Comparison of ENCODE assay signal across 9 cellular contexts in the genomic region with DNA sequence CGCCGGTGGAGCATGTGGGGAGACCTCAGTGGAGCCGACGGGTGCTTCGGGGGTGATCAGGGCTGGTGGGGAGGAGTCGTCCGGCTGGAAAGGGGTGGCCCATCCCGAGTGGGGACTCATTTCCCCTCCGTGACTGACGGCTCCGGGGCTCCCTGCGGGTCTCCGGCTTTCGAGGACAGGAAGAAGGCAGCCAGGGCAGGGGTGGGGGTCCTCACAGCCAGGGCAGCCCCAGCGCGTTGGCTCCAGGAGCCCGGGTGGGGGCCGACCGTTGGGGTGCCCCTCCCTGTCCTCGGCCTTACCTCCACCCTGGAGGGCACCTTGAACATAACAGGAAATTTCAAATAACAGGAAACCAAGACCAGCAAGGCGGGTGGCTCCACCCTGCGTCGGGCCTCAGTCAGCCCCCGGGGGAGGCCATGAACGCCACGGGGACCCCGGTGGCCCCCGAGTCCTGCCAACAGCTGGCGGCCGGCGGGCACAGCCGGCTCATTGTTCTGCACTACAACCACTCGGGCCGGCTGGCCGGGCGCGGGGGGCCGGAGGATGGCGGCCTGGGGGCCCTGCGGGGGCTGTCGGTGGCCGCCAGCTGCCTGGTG. TPM values are rescaled to one million over a fixed set of nuclear protein-coding genes. Genes with fewer than 3 reads are reported as not detected.
A peak's percentile ranks its signal among the peaks of the same experiment; 100 is the strongest.
DNase-seq lines count a peak whose midpoint lies in the region; TF ChIP-seq lines count a peak whose summit lies in the region.
"Had no signal": no experiment of that assay in that cellular context is flagged by ENCODE, and none has a peak within 500 bp of the region (broad histone marks: within the 10 kb centered on the region; RNA-seq: fewer than 3 reads in every experiment).

A gene with protein sequence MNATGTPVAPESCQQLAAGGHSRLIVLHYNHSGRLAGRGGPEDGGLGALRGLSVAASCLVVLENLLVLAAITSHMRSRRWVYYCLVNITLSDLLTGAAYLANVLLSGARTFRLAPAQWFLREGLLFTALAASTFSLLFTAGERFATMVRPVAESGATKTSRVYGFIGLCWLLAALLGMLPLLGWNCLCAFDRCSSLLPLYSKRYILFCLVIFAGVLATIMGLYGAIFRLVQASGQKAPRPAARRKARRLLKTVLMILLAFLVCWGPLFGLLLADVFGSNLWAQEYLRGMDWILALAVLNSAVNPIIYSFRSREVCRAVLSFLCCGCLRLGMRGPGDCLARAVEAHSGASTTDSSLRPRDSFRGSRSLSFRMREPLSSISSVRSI (plus strand): TSS at position 393 of the 596 bp plus-strand sequence. CDS start 24 bp downstream, at position 417.

- H3K9ac ChIP-seq in mammary epithelial cell (ENCODE audit: insufficient read depth, low read length), result no peak within 1 kb of the TSS

- in situ Hi-C loops in mammary epithelial cell (cut with MboI; ENCODE audit: low sequenced_read_pairs in 2 of 2), result no loop called here
- in situ Hi-C loops in ACHN (cut with HindIII; ENCODE audit: low pct_ligation_motif_present, low pct_unique_long_range_greater_than_20kb, low sequenced_read_pairs), result no loop called here

- dilution Hi-C loops in mammary epithelial cell (cut with HindIII; ENCODE audit: low sequenced_read_pairs), result loop anchor here (5.0 to 10.0 kb wide), 6 partner anchors 54 to 484 kb away; a partner anchor contains a TSS

- no peaks in the 10 kb centered on the region for H4K20me1 ChIP-seq in mammary epithelial cell (ENCODE audit: insufficient read depth, low read length)

- H3K27me3 ChIP-seq in mammary epithelial cell (ENCODE audit: insufficient read depth, low read length) (no peaks in the 10 kb centered on the region), esophagus (ENCODE audit: control insufficient read depth in 1 of 2, insufficient read depth in 2 of 2, low read length in 2 of 2) (no peaks in the 10 kb centered on the region)

- H3K36me3 ChIP-seq in mammary epithelial cell (ENCODE audit: insufficient read depth, low read length), result no peaks in the 10 kb centered on the region
- no peaks in the 10 kb centered on the region for H3K36me3 ChIP-seq in esophagus (ENCODE audit: control insufficient read depth in 2 of 2, insufficient read depth in 2 of 2, low read length in 1 of 2)

- no peak within 1 kb of the TSS for H2AFZ ChIP-seq in mammary epithelial cell (ENCODE audit: low read depth, low read length)

- H3K4me1 ChIP-seq in mammary epithelial cell (ENCODE audit: insufficient read depth, low read length) (peaks cover 23% of the 10 kb centered on the region), esophagus (ENCODE audit: control insufficient read depth in 2 of 2, insufficient read depth in 2 of 2, low read length in 1 of 2) (peaks cover 0 to 17% of the 10 kb centered on the region in 2 donors)

- H3K79me2 ChIP-seq in mammary epithelial cell (ENCODE audit: insufficient read depth, low read length), result no peaks in the 10 kb centered on the region

- H3K4me1 Mint-ChIP-seq in MCF 10A (ENCODE audit: insufficient read depth, unreplicated experiment), result peaks cover 14% of the 10 kb centered on the region
- H3K4me1 Mint-ChIP-seq: neural crest cell had no signal

- WGBS in mammary epithelial cell (ENCODE audit: low coverage, missing lambda C conversion rate), result 85% methylated on average over 16 of the region's 42 CpGs
- 51 to 55% methylated on average over 28 to 42 of the region's 42 CpGs for WGBS in esophagus, 2 donors

- DNase-seq in MCF 10A (ENCODE audit: unreplicated experiment) (no peak), mammary epithelial cell (no peak), Ammon's horn (ENCODE audit: low spot score) (no peak), ACHN (no peak), NCI-H1694 (lab: John Stamatoyannopoulos, UW) (no peak)
- peak; percentile 43 for DNase-seq in activated CD4-positive, alpha-beta T cell treated with anti-CD3 and anti-CD28 coated beads for 1 hour
- DNase-seq in stimulated activated CD8-positive, alpha-beta memory T cell treated with anti-CD3 and anti-CD28 coated beads, Interleukin-15, amount 100 ng/mL, for 4 hours (ENCODE audit: low read depth in 2 of 2), result peak; percentile 26 to 32

- POLR2A ChIA-PET in MCF 10A (lab: Yijun Ruan, JAX), result no interaction called here

- no peak within 1 kb of the TSS for H3K4me2 ChIP-seq in mammary epithelial cell (ENCODE audit: insufficient read depth, low read depth, low read length)

- no TSS peak for BruUV-seq in MCF 10A (replicated peaks; lab: Mats Ljungman, UMichigan)
- BruUV-seq in mammary epithelial cell (replicated peaks; lab: Mats Ljungman, UMichigan), result no TSS peak

- H3K36me3 Mint-ChIP-seq in MCF 10A (ENCODE audit: insufficient read depth, unreplicated experiment), result no peaks in the 10 kb centered on the region

- no peaks in the 10 kb centered on the region for H3K9me3 ChIP-seq in mammary epithelial cell (replicated peaks; ENCODE audit: insufficient read depth, low read length)
- no peaks in the 10 kb centered on the region for H3K9me3 ChIP-seq in esophagus (ENCODE audit: control insufficient read depth in 2 of 2, insufficient read depth in 1 of 2, low read depth in 1 of 2, low read length in 1 of 2)

- no peak within 1 kb of the TSS for H3K4me3 Mint-ChIP-seq in MCF 10A (ENCODE audit: unreplicated experiment)
- H3K4me3 Mint-ChIP-seq: neural crest cell had no signal

- CTCF ChIA-PET in MCF 10A (lab: Yijun Ruan, JAX) (no interaction called here), mammary epithelial cell (lab: Charles Lee; ENCODE audit: low non-redundant PET) (no interaction called here)

- peak within 1 kb of the TSS; percentile 100 for H3K27ac Mint-ChIP-seq in MCF 10A (ENCODE audit: low read depth, unreplicated experiment)

- no peak within 1 kb of the TSS for H3K4me3 ChIP-seq in mammary epithelial cell (replicated peaks in 1 of 3; ENCODE audit: insufficient read depth in 1 of 3, low read depth in 2 of 3, low read length in 3 of 3)
- peak within 1 kb of the TSS; percentile 14 to 52 for H3K4me3 ChIP-seq in esophagus (ENCODE audit: low read depth in 1 of 2, low read length in 2 of 2)

- TF ChIP-seq CTCF in MCF 10A (IDR thresholded peaks at IDR 0.05; ENCODE audit: unreplicated experiment), result no peak
- TF ChIP-seq CTCF in mammary epithelial cell (conservative IDR thresholded peaks at IDR 0.05 in 1 of 2, IDR thresholded peaks at IDR 0.05 in 1 of 2; ENCODE audit: extremely low read depth in 1 of 2, insufficient read depth in 1 of 2, low read depth in 1 of 2, low read length in 2 of 2), result no peak

- H3K27me3 Mint-ChIP-seq in MCF 10A (ENCODE audit: insufficient read depth, unreplicated experiment), result no peaks in the 10 kb centered on the region

- H3K27ac ChIP-seq in mammary epithelial cell (ENCODE audit: insufficient read depth, low read depth, low read length) (no peak within 1 kb of the TSS), esophagus (ENCODE audit: low read depth in 2 of 2, low read length in 1 of 2) (peak within 1 kb of the TSS; percentile 34 to 47)

- intact Hi-C loops in MCF 10A (cut with micrococcal nuclease) (no loop called here), mammary epithelial cell (cut with micrococcal nuclease) (loop anchor here (5.0 kb wide), 1 partner anchor 41 kb away; a partner anchor contains a TSS)

- H3K9me3 Mint-ChIP-seq in MCF 10A (ENCODE audit: unreplicated experiment), result no peaks in the 10 kb centered on the region
- H3K9me3 Mint-ChIP-seq: neural crest cell had no signal

RNA-seq across cellular contexts. Expression of the gene that starts here (rescaled TPM):
- total RNA-seq in MCF 10A (2022) (0.39 and 0.44 TPM in 2 replicates), mammary epithelial cell (under 1 TPM; 0.67 to 0.94 TPM)
- polyA plus RNA-seq in mammary epithelial cell (0.10 TPM), esophagus (1 to 10 TPM; 1.5 to 2.4 TPM)
- polyA minus RNA-seq in mammary epithelial cell, result not detected
- total RNA-seq: neural crest cell had no signal

Comparison
In these comparisons a context has a peak if more than half of its experiments do, and no peak if none do; other contexts are left out.
1. DNase-seq: peak in activated CD4-positive, alpha-beta T cell treated with anti-CD3 and anti-CD28 coated beads for 1 hour (single experiment) and stimulated activated CD8-positive, alpha-beta memory T cell treated with anti-CD3 and anti-CD28 coated beads, Interleukin-15, amount 100 ng/mL, for 4 hours (2 of 2); none in MCF 10A (single experiment), mammary epithelial cell (single experiment), Ammon's horn (single experiment), ACHN (single experiment) and NCI-H1694 (single experiment).
2. H3K4me3 ChIP-seq: peak in esophagus (2 of 2); none in mammary epithelial cell (0 of 3).